Comparison of ENCODE assay signal across 36 cellular contexts in genomic region chr15:89248584-89248983, GRCh38. TPM values are rescaled to one million over a fixed set of nuclear protein-coding genes. Genes with fewer than 3 reads are reported as not detected.
"Had no signal": no experiment of that assay in that cellular context is flagged by ENCODE, and none has a peak within 500 bp of the region (broad histone marks: within the 10 kb centered on the region; RNA-seq: fewer than 3 reads in every experiment).

No MANE protein-coding gene starts in this region.

- H3K36me3 ChIP-seq: adrenal gland, brain microvascular endothelial cell, breast epithelium had no signal

- H3K27me3 ChIP-seq: adrenal gland, body of pancreas, brain microvascular endothelial cell, breast epithelium had no signal

- FAIRE-seq: astrocyte, TTC549 had no signal

- DNase-seq: activated B cell treated with CpG ODN at 0.5 μM for 24 hours; activated CD4-positive, alpha-beta memory T cell treated with anti-CD3 and anti-CD28 coated beads for 36 hours; activated CD4-positive, alpha-beta T cell treated with anti-CD3 and anti-CD28 coated beads for 4 hours; activated CD4-positive, alpha-beta T cell treated with anti-CD3 and anti-CD28 coated beads, Interleukin-2, amount 10 ng/mL, durations not matched to agents 24 days and 14 days; activated CD4-positive, alpha-beta T cell treated with anti-CD3 and anti-CD28 coated beads, Interleukin-2, amount 50 U/mL, for 1 hour; activated CD4-positive, alpha-beta T cell treated with anti-CD3 and anti-CD28 coated beads, Interleukin-2, amount 50 U/mL, for 4 hours; activated CD4-positive, CD25-positive, alpha-beta regulatory T cell treated with anti-CD3 and anti-CD28 coated beads, Interleukin-2, amount 50 U/mL, for 72 hours; activated CD8-positive, alpha-beta memory T cell treated with anti-CD3 and anti-CD28 coated beads, Interleukin-2, amount 50 U/mL, for 4 hours; activated CD8-positive, alpha-beta T cell treated with anti-CD3 and anti-CD28 coated beads for 36 hours; activated effector memory CD4-positive, alpha-beta T cell treated with anti-CD3 and anti-CD28 coated beads, Interleukin-2, amount 50 U/mL, for 16 hours; activated gamma-delta T cell treated with Interleukin-2 at 50 U/mL for 16 hours; activated naive CD4-positive, alpha-beta T cell; activated naive CD4-positive, alpha-beta T cell treated with anti-CD3 and anti-CD28 coated beads for 36 hours; activated naive CD4-positive, alpha-beta T cell treated with anti-CD3 and anti-CD28 coated beads, Interleukin-2, amount 50 U/mL, for 16 hours; activated naive CD8-positive, alpha-beta T cell treated with anti-CD3 and anti-CD28 coated beads for 36 hours; activated T-cell treated with anti-CD3 and anti-CD28 coated beads for 4 hours; activated T-cell treated with anti-CD3 and anti-CD28 coated beads, Interleukin-2, amount 50 U/mL, for 1 hour; activated T-cell treated with anti-CD3 and anti-CD28 coated beads, Interleukin-2, amount 50 U/mL, for 4 hours; activated T-cell treated with anti-CD3 and anti-CD28 coated beads, Interleukin-2, amount 50 U/mL, for 72 hours; adrenal gland; amniotic stem cell; aorta; body of pancreas; brain microvascular endothelial cell; central memory CD4-positive, alpha-beta T cell; T-helper 2 cell; T-helper 9 cell had no signal

- H3K4me3 ChIP-seq: adrenal gland, body of pancreas, breast epithelium had no signal

- H3K9me3 ChIP-seq: adrenal gland, body of pancreas, breast epithelium had no signal

- H3K27ac ChIP-seq: adrenal gland, body of pancreas, brain microvascular endothelial cell, breast epithelium, VCaP had no signal

- ATAC-seq: activated CD8-positive, alpha-beta T cell treated with anti-CD3 and anti-CD28 coated beads for 36 hours; activated naive CD4-positive, alpha-beta T cell treated with anti-CD3 and anti-CD28 coated beads, Interleukin-2, amount 50 U/mL, for 72 hours; activated T-cell treated with anti-CD3 and anti-CD28 coated beads, Interleukin-2, amount 50 U/mL, for 4 hours; activated T-cell treated with anti-CD3 and anti-CD28 coated beads, Interleukin-2, amount 50 U/mL, for 72 hours; activated T-helper 17 cell treated with anti-CD3 and anti-CD28 coated beads, Interleukin-2, amount 50 U/mL, for 72 hours; body of pancreas had no signal

RNA-seq across cellular contexts. Expression of gene RLBP1, which starts 27.2 kb away (rescaled TPM):
- total RNA-seq: activated B cell treated with CpG ODN at 0.5 μM for 24 hours; activated CD4-positive, alpha-beta memory T cell treated with anti-CD3 and anti-CD28 coated beads for 36 hours; activated CD4-positive, alpha-beta T cell treated with anti-CD3 and anti-CD28 coated beads, Interleukin-2, amount 10 ng/mL, durations not matched to agents 24 days and 14 days; activated CD8-positive, alpha-beta memory T cell treated with anti-CD3 and anti-CD28 coated beads for 36 hours; activated CD8-positive, alpha-beta T cell treated with anti-CD3 and anti-CD28 coated beads for 36 hours; activated naive CD4-positive, alpha-beta T cell treated with anti-CD3 and anti-CD28 coated beads for 36 hours; activated naive CD4-positive, alpha-beta T cell treated with anti-CD3 and anti-CD28 coated beads, Interleukin-2, amount 50 U/mL, for 72 hours; activated naive CD8-positive, alpha-beta T cell treated with anti-CD3 and anti-CD28 coated beads for 36 hours; activated T-cell treated with anti-CD3 and anti-CD28 coated beads, Interleukin-2, amount 50 U/mL, for 4 hours; activated T-helper 1 cell treated with anti-CD3 and anti-CD28 coated beads, Interleukin-12 subunit alpha, Interleukin-12 subunit beta, Interleukin-2, Interleukin-4 antibody, amounts not matched to agents 30 ng/mL and 10 ng/mL and 1 ng/mL, durations not matched to agents 14 hours and 24 hours and 36 hours; activated T-helper 17 cell treated with anti-CD3 and anti-CD28 coated beads, Interleukin-2, amount 50 U/mL, for 72 hours; adrenal gland; aorta; astrocyte; body of pancreas; breast epithelium; cardiac septum had no signal
- polyA plus RNA-seq: aorta had no signal
